Comparison of ENCODE assay signal across 1 cellular context in genomic region chr2:120525056-120526046, GRCh38.
TF ChIP-seq lines count a peak whose summit lies in the region.

No MANE protein-coding gene starts in this region.

TF ChIP-seq in HepG2, 621 proteins besides CTCF, POLR2A, EP300 and RAD21 (continued from another document and continues in another):
- TF ChIP-seq ZXDC (CRISPR knock-in tag; IDR thresholded peaks at IDR 0.05) (no peak), MTA3 (CRISPR knock-in tag; IDR thresholded peaks at IDR 0.05) (no peak), HINFP (CRISPR knock-in tag; IDR thresholded peaks at IDR 0.05; ENCODE audit: low read depth) (peak; percentile 96), IRF9 (CRISPR knock-in tag; IDR thresholded peaks at IDR 0.05; ENCODE audit: borderline replicate concordance) (peak; percentile 76), CCAR2 (optimal IDR thresholded peaks at IDR 0.05; ENCODE audit: low read depth, low read length) (peak; percentile 27), ZNF441 (CRISPR knock-in tag; IDR thresholded peaks at IDR 0.05; ENCODE audit: borderline replicate concordance) (no peak), CERS6 (CRISPR knock-in tag; IDR thresholded peaks at IDR 0.05) (no peak), ZNF33A (CRISPR knock-in tag; IDR thresholded peaks at IDR 0.05; ENCODE audit: borderline replicate concordance) (no peak), SKIL (CRISPR knock-in tag; IDR thresholded peaks at IDR 0.05; ENCODE audit: borderline replicate concordance) (peak; percentile 99), HDAC6 (IDR thresholded peaks at IDR 0.05; ENCODE audit: low read depth, low read length) (no peak), E2F5 (CRISPR knock-in tag; conservative IDR thresholded peaks at IDR 0.05) (no peak), GATA4 (IDR thresholded peaks at IDR 0.05; ENCODE audit: borderline replicate concordance, low read depth) (0 out of 2 replicates have a peak, but pooled peaks have one; percentile 26), HNRNPK (IDR thresholded peaks at IDR 0.05; ENCODE audit: low read depth, low read length, poor library complexity, severe bottlenecking) (no peak), GATAD2A (CRISPR knock-in tag; IDR thresholded peaks at IDR 0.05) (peak; percentile 98), ARNT2 (CRISPR knock-in tag; IDR thresholded peaks at IDR 0.05; ENCODE audit: low read depth) (0 out of 2 replicates have a peak, but pooled peaks have one; percentile 67), TEAD3 (CRISPR knock-in tag; optimal IDR thresholded peaks at IDR 0.05; ENCODE audit: borderline replicate concordance) (peak; percentile 94), ZBTB33 (CRISPR knock-in tag; IDR thresholded peaks at IDR 0.05) (peak; percentile 82), PRDM15 (CRISPR knock-in tag; IDR thresholded peaks at IDR 0.05) (no peak), ZFP91 (CRISPR knock-in tag; IDR thresholded peaks at IDR 0.05; ENCODE audit: borderline replicate concordance) (peak; percentile 92), SPEN (CRISPR knock-in tag; IDR thresholded peaks at IDR 0.05; ENCODE audit: low read depth) (peak; percentile 80; the same call in 1 of the 2 replicates), ZFP36L1 (CRISPR knock-in tag; IDR thresholded peaks at IDR 0.05) (peak; percentile 96; the same call in 1 of the 2 replicates), HNF1B (CRISPR knock-in tag; IDR thresholded peaks at IDR 0.05) (peak; percentile 95), TRIM24 (CRISPR knock-in tag; IDR thresholded peaks at IDR 0.05) (0 out of 2 replicates have a peak, but pooled peaks have one; percentile 24), ZNF629 (CRISPR knock-in tag; conservative IDR thresholded peaks at IDR 0.05) (peak; percentile 8; the same call in 1 of the 2 replicates), ZNF101 (CRISPR knock-in tag; IDR thresholded peaks at IDR 0.05; ENCODE audit: borderline replicate concordance, low read depth) (no peak), ZMAT3 (CRISPR knock-in tag; conservative IDR thresholded peaks at IDR 0.05) (peak; percentile 82; the same call in 1 of the 2 replicates), ETV5 (CRISPR knock-in tag; IDR thresholded peaks at IDR 0.05; ENCODE audit: borderline replicate concordance) (peak; percentile 100), ARID4A (CRISPR knock-in tag; IDR thresholded peaks at IDR 0.05; ENCODE audit: borderline replicate concordance) (peak; percentile 62; the same call in 1 of the 2 replicates), ESRRA (CRISPR knock-in tag; IDR thresholded peaks at IDR 0.05; ENCODE audit: low read depth) (peak; percentile 78), ZNF30 (CRISPR knock-in tag; IDR thresholded peaks at IDR 0.05) (no peak), ELF1 (CRISPR knock-in tag; IDR thresholded peaks at IDR 0.05) (peak; percentile 95)
